In genomic region chr6:48919555-48919954, GRCh38 we compare ENCODE assay signal across 23 cellular contexts.
"Had no signal": no experiment of that assay in that cellular context is flagged by ENCODE, and none has a peak within 500 bp of the region (broad histone marks: within the 10 kb centered on the region; RNA-seq: fewer than 3 reads in every experiment).

No MANE protein-coding gene starts in this region.

- H3K27ac ChIP-seq: body of pancreas, heart right ventricle, right lobe of liver, skin epidermis, stomach, suprapubic skin, transverse colon, vagina had no signal

- H3K4me3 ChIP-seq: body of pancreas, heart right ventricle, right lobe of liver, skin epidermis, stomach, suprapubic skin, transverse colon, vagina had no signal

- DNase-seq: activated B cell treated with CpG ODN at 0.5 μM for 24 hours; activated CD4-positive, alpha-beta memory T cell treated with anti-CD3 and anti-CD28 coated beads for 36 hours; activated CD4-positive, alpha-beta T cell treated with anti-CD3 and anti-CD28 coated beads for 4 hours; activated gamma-delta T cell; activated naive CD4-positive, alpha-beta T cell treated with anti-CD3 and anti-CD28 coated beads, Interleukin-2, amount 50 U/mL, for 16 hours; activated naive CD8-positive, alpha-beta T cell treated with anti-CD3 and anti-CD28 coated beads, Interleukin-2, amount 50 U/mL, for 24 hours; activated T-cell treated with anti-CD3 and anti-CD28 coated beads for 4 hours; body of pancreas; effector CD4-positive, alpha-beta T cell; heart right ventricle; left colon; mesenchymal stem cell; nucleus accumbens; right lobe of liver; stomach; T1000; transverse colon had no signal

- H3K36me3 ChIP-seq: heart right ventricle, right lobe of liver, stomach, suprapubic skin, transverse colon, vagina had no signal

- H3K4me1 ChIP-seq: body of pancreas, heart right ventricle, right lobe of liver, stomach, suprapubic skin, transverse colon, vagina had no signal

- H3K4me3 Mint-ChIP-seq: activated B cell treated with CpG ODN at 0.5 μM for 24 hours; activated CD4-positive, alpha-beta memory T cell treated with anti-CD3 and anti-CD28 coated beads for 36 hours; activated naive CD8-positive, alpha-beta T cell treated with anti-CD3 and anti-CD28 coated beads, Interleukin-2, amount 50 U/mL, for 24 hours; dendritic cell treated with granulocyte-macrophage colony-stimulating factor and Interleukin-4, amounts not matched to agents 40 ng/mL and 50 ng/mL, for 4 days; nephron; stimulated activated memory B cell treated with anti-CD40 and anti-IgM and Interleukin-4, amounts not matched to agents 10 μg/mL and 1 μg/mL and 100 μg/mL, for 72 hours had no signal

- H3K9me3 ChIP-seq: body of pancreas, right lobe of liver, suprapubic skin, transverse colon, vagina had no signal

- H3K27ac Mint-ChIP-seq: activated B cell treated with CpG ODN at 0.5 μM for 24 hours; activated CD4-positive, alpha-beta memory T cell treated with anti-CD3 and anti-CD28 coated beads for 36 hours; activated naive CD8-positive, alpha-beta T cell treated with anti-CD3 and anti-CD28 coated beads, Interleukin-2, amount 50 U/mL, for 24 hours; dendritic cell treated with granulocyte-macrophage colony-stimulating factor and Interleukin-4, amounts not matched to agents 40 ng/mL and 50 ng/mL, for 4 days; nephron; stimulated activated memory B cell treated with anti-CD40 and anti-IgM and Interleukin-4, amounts not matched to agents 10 μg/mL and 1 μg/mL and 100 μg/mL, for 72 hours had no signal

- H3K36me3 Mint-ChIP-seq: activated CD4-positive, alpha-beta memory T cell treated with anti-CD3 and anti-CD28 coated beads for 36 hours; stimulated activated memory B cell treated with anti-CD40 and anti-IgM and Interleukin-4, amounts not matched to agents 10 μg/mL and 1 μg/mL and 100 μg/mL, for 72 hours had no signal

- H3K27me3 Mint-ChIP-seq: activated B cell treated with CpG ODN at 0.5 μM for 24 hours; activated CD4-positive, alpha-beta memory T cell treated with anti-CD3 and anti-CD28 coated beads for 36 hours; activated naive CD8-positive, alpha-beta T cell treated with anti-CD3 and anti-CD28 coated beads, Interleukin-2, amount 50 U/mL, for 24 hours; dendritic cell treated with granulocyte-macrophage colony-stimulating factor and Interleukin-4, amounts not matched to agents 40 ng/mL and 50 ng/mL, for 4 days; stimulated activated memory B cell treated with anti-CD40 and anti-IgM and Interleukin-4, amounts not matched to agents 10 μg/mL and 1 μg/mL and 100 μg/mL, for 72 hours had no signal

- H3K27me3 ChIP-seq: body of pancreas, heart right ventricle, right lobe of liver, stomach, suprapubic skin, transverse colon, vagina had no signal

- H3K4me1 Mint-ChIP-seq: activated B cell treated with CpG ODN at 0.5 μM for 24 hours; activated naive CD8-positive, alpha-beta T cell treated with anti-CD3 and anti-CD28 coated beads, Interleukin-2, amount 50 U/mL, for 24 hours; nephron; stimulated activated memory B cell treated with anti-CD40 and anti-IgM and Interleukin-4, amounts not matched to agents 10 μg/mL and 1 μg/mL and 100 μg/mL, for 72 hours had no signal

- H3K9me3 Mint-ChIP-seq: nephron had no signal

- ATAC-seq: activated naive CD8-positive, alpha-beta T cell treated with anti-CD3 and anti-CD28 coated beads, Interleukin-2, amount 50 U/mL, for 24 hours; body of pancreas; heart right ventricle; left colon; right lobe of liver; stimulated activated memory B cell treated with anti-CD40 and anti-IgM and Interleukin-4, amounts not matched to agents 10 μg/mL and 1 μg/mL and 100 μg/mL, for 72 hours had no signal
